In the genomic region with DNA sequence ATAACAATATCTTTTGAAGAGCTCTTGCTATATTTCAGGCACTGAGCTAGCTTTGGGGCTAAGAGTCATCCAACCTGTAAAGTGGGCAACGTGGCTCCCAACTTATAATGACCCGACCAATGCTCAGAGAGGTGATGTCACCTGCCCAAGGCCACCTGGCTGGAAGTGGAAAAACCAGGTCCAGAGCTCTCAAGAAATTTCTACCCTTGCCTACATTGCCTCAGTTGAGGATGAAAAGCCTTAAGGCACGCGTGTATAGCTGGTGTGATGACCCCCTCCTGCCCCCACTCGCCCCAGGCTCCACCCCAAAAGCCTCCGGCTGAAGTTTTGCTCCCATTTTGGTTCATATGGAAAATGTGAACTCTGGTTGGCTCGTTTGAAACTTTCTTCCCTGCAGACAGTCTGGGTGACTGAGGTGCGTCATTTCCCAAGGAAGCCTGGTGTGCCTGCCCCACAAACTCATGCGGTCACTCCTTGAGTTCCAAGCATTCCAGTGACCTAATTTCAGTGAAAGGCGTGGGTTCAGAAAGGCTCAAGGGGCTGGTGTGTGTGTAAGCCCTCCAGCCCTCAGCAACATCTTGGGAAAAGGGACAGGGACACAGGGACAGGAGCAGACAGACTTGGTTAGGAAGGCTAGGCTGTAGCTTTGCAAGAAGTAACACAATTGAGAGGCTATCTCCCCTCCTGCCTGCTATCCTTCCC, we compare ENCODE assay signal across 13 cellular contexts. TPM values are rescaled to one million over a fixed set of nuclear protein-coding genes. Genes with fewer than 3 reads are reported as not detected.
DNase-seq lines count a peak whose midpoint lies in the region; ATAC-seq lines count a peak whose summit lies in the region.
"Had no signal": no experiment of that assay in that cellular context is flagged by ENCODE, and none has a peak within 500 bp of the region (broad histone marks: within the 10 kb centered on the region; RNA-seq: fewer than 3 reads in every experiment).

No MANE protein-coding gene starts in this region.

- no peaks in the 10 kb centered on the region for H3K36me3 ChIP-seq in mesodermal cell (ENCODE audit: control insufficient read depth, insufficient read depth, low read length)

- no peak overlapping the region for H3K27ac Mint-ChIP-seq in activated CD8-positive, alpha-beta memory T cell treated with anti-CD3 and anti-CD28 coated beads, Interleukin-2, amount 10 ng/mL, durations not matched to agents 7 days and 5 days
- H3K27ac Mint-ChIP-seq: CD4-positive, CD25-positive, alpha-beta regulatory T cell; memory B cell had no signal

- no peaks in the 10 kb centered on the region for H3K9me3 ChIP-seq in mesodermal cell (ENCODE audit: control insufficient read depth, low read length)

- H3K4me3 Mint-ChIP-seq in activated CD8-positive, alpha-beta memory T cell treated with anti-CD3 and anti-CD28 coated beads, Interleukin-2, amount 10 ng/mL, durations not matched to agents 7 days and 5 days = no peak overlapping the region
- H3K4me3 Mint-ChIP-seq: CD4-positive, CD25-positive, alpha-beta regulatory T cell; memory B cell had no signal

- no peak overlapping the region for H3K4me3 ChIP-seq in mesodermal cell (ENCODE audit: extremely low read depth, insufficient read depth, low read length, poor library complexity, severe bottlenecking)

- 76 to 81% methylated on average over 7 to 9 of the region's 10 CpGs for WGBS in mesodermal cell (ENCODE audit: insufficient coverage in 2 of 2), 2 experiments

- H3K27me3 Mint-ChIP-seq in activated CD8-positive, alpha-beta memory T cell treated with anti-CD3 and anti-CD28 coated beads, Interleukin-2, amount 10 ng/mL, durations not matched to agents 7 days and 5 days = peaks cover 18% of the 10 kb centered on the region

- H3K9me3 Mint-ChIP-seq in activated CD8-positive, alpha-beta memory T cell treated with anti-CD3 and anti-CD28 coated beads, Interleukin-2, amount 10 ng/mL, durations not matched to agents 7 days and 5 days (ENCODE audit: low read depth) = no peaks in the 10 kb centered on the region
- H3K9me3 Mint-ChIP-seq: memory B cell had no signal

- H3K27ac ChIP-seq in mesodermal cell (ENCODE audit: low read depth, low read length, severe bottlenecking) (peak overlapping the region; percentile 76), caudate nucleus (ENCODE audit: low read depth, low read length) (no peak overlapping the region)

- no peak for ATAC-seq in activated CD8-positive, alpha-beta memory T cell treated with anti-CD3 and anti-CD28 coated beads, Interleukin-2, amount 10 ng/mL, durations not matched to agents 7 days and 5 days

- DNase-seq in AG20443 (ENCODE audit: low spot score) (peak; percentile 80), NCI-H460 (ENCODE audit: extremely low read depth, low read depth) (peak; percentile 93), dedifferentiated amniotic fluid mesenchymal stem cell (ENCODE audit: extremely low spot score) (peak; percentile 95), NCI-H510A treated with DMSO at 0.1 percent for 48 hours (lab: John Stamatoyannopoulos, UW) (no peak), caudate nucleus (lab: John Stamatoyannopoulos, UW) (no peak), Kasumi-1 (lab: John Stamatoyannopoulos, UW) (no peak)
- DNase-seq in activated CD8-positive, alpha-beta memory T cell treated with anti-CD3 and anti-CD28 coated beads, Interleukin-2, amount 10 ng/mL, durations not matched to agents 7 days and 5 days = no peak
- DNase-seq: activated CD4-positive, alpha-beta T cell treated with anti-CD3 and anti-CD28 coated beads for 1 hour; CD4-positive, CD25-positive, alpha-beta regulatory T cell; erythroblast had no signal

- no peaks in the 10 kb centered on the region for H3K36me3 Mint-ChIP-seq in activated CD8-positive, alpha-beta memory T cell treated with anti-CD3 and anti-CD28 coated beads, Interleukin-2, amount 10 ng/mL, durations not matched to agents 7 days and 5 days
- H3K36me3 Mint-ChIP-seq: CD4-positive, CD25-positive, alpha-beta regulatory T cell; memory B cell had no signal

- H3K4me1 Mint-ChIP-seq in activated CD8-positive, alpha-beta memory T cell treated with anti-CD3 and anti-CD28 coated beads, Interleukin-2, amount 10 ng/mL, durations not matched to agents 7 days and 5 days = no peaks in the 10 kb centered on the region
- H3K4me1 Mint-ChIP-seq: CD4-positive, CD25-positive, alpha-beta regulatory T cell had no signal

- H3K4me1 ChIP-seq in mesodermal cell (ENCODE audit: control insufficient read depth, insufficient read depth, low read length, poor library complexity, severe bottlenecking) = peaks cover 31% of the 10 kb centered on the region

- CTCF ChIA-PET in activated CD8-positive, alpha-beta memory T cell treated with anti-CD3 and anti-CD28 coated beads, Interleukin-2, amount 10 ng/mL, durations not matched to agents 7 days and 5 days (lab: Charles Lee) = interaction anchor here (0.7 to 5.7 kb wide), 3 partner anchors 11 to 97 kb away, joined by 4 to 34 read pairs (median 8); a partner anchor contains a TSS

RNA-seq across cellular contexts. Expression of a gene that starts 20.5 kb away (rescaled TPM):
- total RNA-seq in NCI-H460 (2014; rRNA removed; shearing (Covaris generic)) = 3.6 and 3.7 TPM in 2 replicates
- polyA plus RNA-seq in NCI-H460 (2014; cell fraction: nucleus; rRNA removed) = 0.04 and 1.7 TPM in 2 replicates
- 1.1 TPM for polyA plus RNA-seq in mesodermal cell (2013, experiment 1 of 2)
- 0.71 TPM for polyA plus RNA-seq in mesodermal cell (2013, experiment 2 of 2)
- not detected for total RNA-seq in activated CD8-positive, alpha-beta memory T cell treated with anti-CD3 and anti-CD28 coated beads, Interleukin-2, amount 10 ng/mL, durations not matched to agents 7 days and 5 days
- total RNA-seq: CD4-positive, CD25-positive, alpha-beta regulatory T cell; subcutaneous adipose tissue had no signal
- polyA plus RNA-seq: CD4-positive, CD25-positive, alpha-beta regulatory T cell had no signal

RNA-seq across cellular contexts. Expression of a gene that starts 28.1 kb away (rescaled TPM):
- 8.8 and 11.7 TPM in 2 replicates for total RNA-seq in NCI-H460 (2014; rRNA removed; shearing (Covaris generic))
- polyA plus RNA-seq in NCI-H460 (2014; cell fraction: nucleus; rRNA removed) = 3.3 and 6.0 TPM in 2 replicates
- polyA plus RNA-seq in mesodermal cell (2013, experiment 1 of 2) = 34.6 TPM
- 34.6 TPM for polyA plus RNA-seq in mesodermal cell (2013, experiment 2 of 2)
- 10 to 100 TPM; 19.5 to 20.4 TPM for total RNA-seq in activated CD8-positive, alpha-beta memory T cell treated with anti-CD3 and anti-CD28 coated beads, Interleukin-2, amount 10 ng/mL, durations not matched to agents 7 days and 5 days

Comparison
In these comparisons a context has a peak if more than half of its experiments do, and no peak if none do; other contexts are left out.
1. DNase-seq: peak in AG20443 (single experiment), NCI-H460 (single experiment) and dedifferentiated amniotic fluid mesenchymal stem cell (single experiment); none in activated CD8-positive, alpha-beta memory T cell treated with anti-CD3 and anti-CD28 coated beads, Interleukin-2, amount 10 ng/mL, durations not matched to agents 7 days and 5 days (single experiment), NCI-H510A treated with DMSO at 0.1 percent for 48 hours (single experiment), caudate nucleus (0 of 61) and Kasumi-1 (0 of 2).